Comparison of ENCODE assay signal across 7 cellular contexts in genomic region chr19:16325161-16325527, GRCh38. TPM values are rescaled to one million over a fixed set of nuclear protein-coding genes. Genes with fewer than 3 reads are reported as not detected.
DNase-seq lines count a peak whose midpoint lies in the region; ATAC-seq and TF ChIP-seq lines count a peak whose summit lies in the region.

No MANE protein-coding gene starts in this region.

- H3K79me2 ChIP-seq in parathyroid adenoma = no peaks in the 10 kb centered on the region

- H3K9me3 ChIP-seq in parathyroid adenoma (ENCODE audit: control insufficient read depth, low read length) = no peaks in the 10 kb centered on the region

- ATAC-seq in GM18502 (IDR thresholded peaks at IDR 0.05; ENCODE audit: poor library complexity, unreplicated experiment) (peak; percentile 17), HG03354 (IDR thresholded peaks at IDR 0.05; ENCODE audit: poor library complexity, severe bottlenecking, unreplicated experiment) (peak; percentile 14)

- peak overlapping the region; percentile 84 for H3K9ac ChIP-seq in parathyroid adenoma

- H3K27ac ChIP-seq in parathyroid adenoma = peak overlapping the region; percentile 87

- DNase-seq in activated CD8-positive, alpha-beta memory T cell treated with anti-CD3 and anti-CD28 coated beads, Interleukin-2, amount 50 U/mL, for 48 hours = peak; percentile 70
- no peak for DNase-seq in fibroblast of the aortic adventitia (ENCODE audit: low read depth)
- DNase-seq in NCI-H2081 treated with DMSO at 0.1 percent for 48 hours (lab: John Stamatoyannopoulos, UW) = no peak
- DNase-seq in cerebellum (ENCODE audit: low spot score) = no peak

- peak overlapping the region; percentile 95 for H2AFZ ChIP-seq in parathyroid adenoma

- no peaks in the 10 kb centered on the region for H3K27me3 ChIP-seq in parathyroid adenoma (ENCODE audit: control insufficient read depth, insufficient read depth, low read length)

- no peaks in the 10 kb centered on the region for H3K36me3 ChIP-seq in parathyroid adenoma (ENCODE audit: control insufficient read depth, insufficient read depth, low read length)

- H3K4me2 ChIP-seq in parathyroid adenoma (ENCODE audit: low read length) = peak overlapping the region; percentile 72

- H3K4me3 ChIP-seq in fibroblast of the aortic adventitia (ENCODE audit: low read depth, low read length) (peak overlapping the region; percentile 87), parathyroid adenoma (ENCODE audit: low read depth, low read length) (peak overlapping the region; percentile 76)

- no peak for TF ChIP-seq CTCF in fibroblast of the aortic adventitia (IDR thresholded peaks at IDR 0.05; ENCODE audit: insufficient read depth, low read length)
- TF ChIP-seq CTCF in parathyroid adenoma (IDR thresholded peaks at IDR 0.05) = peak; percentile 17

- H3K4me1 ChIP-seq in parathyroid adenoma = no peaks in the 10 kb centered on the region

RNA-seq across cellular contexts. Expression of gene KLF2, which starts 0.5 kb away (rescaled TPM):
- total RNA-seq in fibroblast of the aortic adventitia (ENCODE audit: low replicate concordance) = 2.2 and 5.7 TPM in 2 replicates
- total RNA-seq in cerebellum = 5.3 TPM
